In the genomic region with DNA sequence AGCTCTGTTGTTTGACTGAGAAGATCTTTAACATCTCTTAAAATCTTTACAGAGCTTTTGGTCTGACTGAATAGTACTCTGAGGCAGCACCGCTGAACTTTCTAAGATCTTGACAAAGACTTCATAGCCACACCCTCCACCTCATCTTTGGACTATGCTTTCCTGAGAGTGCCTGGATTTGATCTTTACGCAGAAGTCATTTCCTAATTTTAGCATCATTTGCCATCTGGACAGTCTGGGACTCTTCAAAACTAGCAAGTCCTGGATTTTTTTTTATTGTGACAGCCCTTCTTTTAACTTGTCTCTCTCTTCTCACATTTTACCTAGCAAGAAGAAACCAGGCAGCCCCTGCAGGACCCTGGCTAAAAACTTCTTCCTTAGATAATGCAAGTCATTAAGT, we compare ENCODE assay signal across 15 cellular contexts.
A peak's percentile ranks its signal among the peaks of the same experiment; 100 is the strongest.
DNase-seq lines count a peak whose midpoint lies in the region; TF ChIP-seq lines count a peak whose summit lies in the region.
"Had no signal": no experiment of that assay in that cellular context is flagged by ENCODE, and none has a peak within 500 bp of the region (broad histone marks: within the 10 kb centered on the region; RNA-seq: fewer than 3 reads in every experiment).

No MANE protein-coding gene starts in this region.

- peaks cover 27% of the 10 kb centered on the region for H3K4me1 Mint-ChIP-seq in CD14-positive monocyte
- H3K4me1 Mint-ChIP-seq: activated CD4-positive, alpha-beta T cell treated with anti-CD3 and anti-CD28 coated beads for 36 hours had no signal

- no peak overlapping the region for H2BK120ac ChIP-seq in trophoblast cell (ENCODE audit: insufficient read depth, low read length, poor library complexity)

- H3K9me3 Mint-ChIP-seq in CD14-positive monocyte = peaks cover 0 to 9% (median 5%) of the 10 kb centered on the region in 7 donors

- H3K4ac ChIP-seq in trophoblast cell (ENCODE audit: low read depth, low read length) = no peak overlapping the region

- peak overlapping the region; percentile 74 for H3K27ac ChIP-seq in trophoblast cell (ENCODE audit: low read depth, low read length)
- H3K27ac ChIP-seq: pancreas, thyroid gland had no signal

- peaks cover 17 to 21% of the 10 kb centered on the region in 2 experiments for H3K4me1 ChIP-seq in trophoblast cell (ENCODE audit: control insufficient read depth in 1 of 2, insufficient read depth in 2 of 2, low read length in 2 of 2)
- H3K4me1 ChIP-seq: pancreas, thyroid gland had no signal

- no peak overlapping the region for H3K4me2 ChIP-seq in trophoblast cell (ENCODE audit: low read length)

- no peak overlapping the region for H2BK5ac ChIP-seq in trophoblast cell (ENCODE audit: low read depth, low read length, poor library complexity)

- no peak overlapping the region for H3K4me3 ChIP-seq in fibroblast of pulmonary artery (replicated peaks; ENCODE audit: low read depth, low read length)
- H3K4me3 ChIP-seq in trophoblast cell (ENCODE audit: low read depth, low read length) = no peak overlapping the region
- H3K4me3 ChIP-seq in H7 (ENCODE audit: insufficient read depth, low read depth, low read length) = no peak overlapping the region
- H3K4me3 ChIP-seq: pancreas, thyroid gland had no signal

- no peak overlapping the region for H3K14ac ChIP-seq in trophoblast cell (ENCODE audit: low read length)

- H3K36me3 ChIP-seq in trophoblast cell (ENCODE audit: control insufficient read depth in 1 of 2, insufficient read depth in 2 of 2, low read length in 2 of 2) (peaks cover under 1 to 3% of the 10 kb centered on the region in 2 experiments), H7 (replicated peaks; ENCODE audit: control insufficient read depth, insufficient read depth, low read length) (no peaks in the 10 kb centered on the region; the same call in 1 of the 2 replicates)
- H3K36me3 ChIP-seq: pancreas, thyroid gland had no signal

- H4K12ac ChIP-seq in trophoblast cell (ENCODE audit: low read depth, low read length) = no peak overlapping the region

- peaks cover 4% of the 10 kb centered on the region for H3K9me3 ChIP-seq in trophoblast cell (ENCODE audit: insufficient read depth, low read depth, low read length)
- H3K9me3 ChIP-seq: pancreas, thyroid gland had no signal

- WGBS in trophoblast cell (ENCODE audit: extremely low coverage, insufficient coverage, insufficient read length) = no CpG with 5 or more reads among the region's 2 CpGs

- H3K27ac Mint-ChIP-seq in CD14-positive monocyte = peak overlapping the region in 4 of 7 donors; percentile 43 to 63 (median 57)
- H3K27ac Mint-ChIP-seq: activated CD4-positive, alpha-beta T cell treated with anti-CD3 and anti-CD28 coated beads for 36 hours had no signal

- H3K27me3 ChIP-seq in trophoblast cell (ENCODE audit: insufficient read depth, low read length) (no peaks in the 10 kb centered on the region), H7 (ENCODE audit: control insufficient read depth, insufficient read depth, low read length) (no peaks in the 10 kb centered on the region)
- H3K27me3 ChIP-seq: pancreas, thyroid gland had no signal

- no peaks in the 10 kb centered on the region for H3K79me2 ChIP-seq in trophoblast cell (ENCODE audit: control insufficient read depth, insufficient read depth, low read length, poor library complexity)

- no peak overlapping the region for H3K4me3 Mint-ChIP-seq in CD14-positive monocyte
- H3K4me3 Mint-ChIP-seq: activated CD4-positive, alpha-beta T cell treated with anti-CD3 and anti-CD28 coated beads for 36 hours had no signal

- TF ChIP-seq CTCF in CD14-positive monocyte (IDR thresholded peaks at IDR 0.05) = no peak
- no peak for TF ChIP-seq CTCF in fibroblast of pulmonary artery (IDR thresholded peaks at IDR 0.05; ENCODE audit: low read length, missing control alignments)

- no peak overlapping the region for H3K18ac ChIP-seq in trophoblast cell (ENCODE audit: low read length)

- no peak overlapping the region for H3K9ac ChIP-seq in trophoblast cell (ENCODE audit: low read length)

- no peak overlapping the region for H3K23ac ChIP-seq in trophoblast cell (ENCODE audit: low read length)

- peaks cover 5 to 15% of the 10 kb centered on the region in 2 donors for H3K36me3 Mint-ChIP-seq in CD14-positive monocyte

- intact Hi-C loops in CD14-positive monocyte (cut with micrococcal nuclease) = no loop called here

- H2AK5ac ChIP-seq in trophoblast cell (ENCODE audit: low read length) = no peak overlapping the region

- H2AFZ ChIP-seq in trophoblast cell (ENCODE audit: insufficient read depth, low read length, poor library complexity) = no peak overlapping the region

- H2BK12ac ChIP-seq in trophoblast cell (ENCODE audit: low read length) = no peak overlapping the region

- peak overlapping the region; percentile 65 for H4K91ac ChIP-seq in trophoblast cell (ENCODE audit: low read depth, low read length)

- H4K8ac ChIP-seq in trophoblast cell (ENCODE audit: low read depth, low read length) = no peak overlapping the region

- DNase-seq in CD14-positive monocyte (ENCODE audit: low spot score) = no peak
- peak; percentile 78 for DNase-seq in RPMI7951 (ENCODE audit: low read depth)
- peak; percentile 61 for DNase-seq in fibroblast of pulmonary artery (ENCODE audit: low read depth)
- no peak for DNase-seq in trophoblast cell
- no peak for DNase-seq in H7
- no peak for DNase-seq in activated CD4-positive, alpha-beta T cell treated with anti-CD3 and anti-CD28 coated beads for 1 hour
- no peak for DNase-seq in D341Med (ENCODE audit: low spot score)
- no peak for DNase-seq in SW480 (ENCODE audit: low spot score)
- DNase-seq: activated CD4-positive, alpha-beta T cell treated with anti-CD3 and anti-CD28 coated beads for 36 hours; activated T-cell treated with anti-CD3 and anti-CD28 coated beads, Interleukin-2, amount 50 U/mL, for 1 hour; DND-41; erythroblast; NCI-H1092 had no signal

- peaks cover 0 to 3% (median 0%) of the 10 kb centered on the region in 3 donors for H3K27me3 Mint-ChIP-seq in CD14-positive monocyte (ENCODE audit: low read depth in 3 of 3)
- H3K27me3 Mint-ChIP-seq: activated CD4-positive, alpha-beta T cell treated with anti-CD3 and anti-CD28 coated beads for 36 hours had no signal

- peaks cover 20% of the 10 kb centered on the region for H3K79me1 ChIP-seq in trophoblast cell (ENCODE audit: low read length)

Comparison
In these comparisons a context has a peak if more than half of its experiments do, and no peak if none do; other contexts are left out.
1. DNase-seq: peak in RPMI7951 (single experiment) and fibroblast of pulmonary artery (single experiment); none in CD14-positive monocyte (single experiment), trophoblast cell (0 of 2), H7 (single experiment), activated CD4-positive, alpha-beta T cell treated with anti-CD3 and anti-CD28 coated beads for 1 hour (single experiment), D341Med (single experiment) and SW480 (single experiment).